9 cellular contexts compared by ENCODE assay signal in the genomic region with DNA sequence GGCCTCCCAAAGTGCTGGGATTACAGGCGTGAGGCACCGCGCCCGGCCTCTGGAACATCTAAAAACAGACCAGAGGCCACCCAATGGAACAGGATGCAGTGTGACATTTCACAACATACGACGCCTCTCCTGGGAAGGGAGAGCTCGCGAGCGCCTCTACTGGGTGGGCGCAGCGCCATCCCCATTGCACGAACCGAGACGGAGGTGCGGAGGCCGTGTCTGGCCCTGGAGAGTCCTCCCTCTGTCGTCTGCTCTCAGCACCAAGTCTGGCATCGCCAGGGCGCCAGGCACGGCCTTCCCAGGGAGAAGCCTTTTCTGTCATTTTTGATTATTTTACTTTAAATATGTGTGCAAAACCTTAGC.
DNase-seq lines count a peak whose midpoint lies in the region; ATAC-seq and TF ChIP-seq lines count a peak whose summit lies in the region.
"Had no signal": no experiment of that assay in that cellular context is flagged by ENCODE, and none has a peak within 500 bp of the region (broad histone marks: within the 10 kb centered on the region; RNA-seq: fewer than 3 reads in every experiment).

No MANE protein-coding gene starts in this region.

- no peaks in the 10 kb centered on the region for H3K36me3 Mint-ChIP-seq in nephron progenitor cell (ENCODE audit: low read depth)
- H3K36me3 Mint-ChIP-seq: memory B cell had no signal

- peak; percentile 64 for DNase-seq in DMS53 (lab: John Stamatoyannopoulos, UW)
- DNase-seq in DMS53 treated with DMSO at 0.1 percent for 48 hours (lab: John Stamatoyannopoulos, UW; ENCODE audit: unreplicated experiment), result no peak
- DNase-seq in NCI-H524 treated with DMSO at 0.1 percent for 48 hours (lab: John Stamatoyannopoulos, UW), result peak; percentile 22
- peak; percentile 83 for DNase-seq in ecto neural progenitor cell (ENCODE audit: low spot score)
- peak; percentile 72 for DNase-seq in nephron progenitor cell
- DNase-seq in GDM1 (lab: John Stamatoyannopoulos, UW), result no peak

- no peak for TF ChIP-seq CTCF in nephron progenitor cell (IDR thresholded peaks at IDR 0.05)

- H3K4me3 Mint-ChIP-seq in nephron progenitor cell, result peak overlapping the region; percentile 54
- H3K4me3 Mint-ChIP-seq: memory B cell had no signal

- no peak overlapping the region for H3K27ac Mint-ChIP-seq in nephron progenitor cell
- H3K27ac Mint-ChIP-seq: memory B cell had no signal

- peaks cover 50% of the 10 kb centered on the region for H3K27me3 Mint-ChIP-seq in nephron progenitor cell (ENCODE audit: low read depth, poor library complexity)

- ATAC-seq in GM21737 (IDR thresholded peaks at IDR 0.05; ENCODE audit: unreplicated experiment), result no peak
- ATAC-seq in HG03432 (IDR thresholded peaks at IDR 0.05; ENCODE audit: unreplicated experiment), result no peak

- H3K4me1 Mint-ChIP-seq in nephron progenitor cell, result peaks cover 49% of the 10 kb centered on the region
- H3K4me1 Mint-ChIP-seq: memory B cell had no signal

- no peaks in the 10 kb centered on the region for H3K9me3 Mint-ChIP-seq in nephron progenitor cell
- H3K9me3 Mint-ChIP-seq: memory B cell had no signal

Comparison
In these comparisons a context has a peak if more than half of its experiments do, and no peak if none do; other contexts are left out.
1. DNase-seq: peak in DMS53 (single experiment), NCI-H524 treated with DMSO at 0.1 percent for 48 hours (single experiment), ecto neural progenitor cell (single experiment) and nephron progenitor cell (single experiment); none in DMS53 treated with DMSO at 0.1 percent for 48 hours (single experiment) and GDM1 (single experiment).